ENCODE assay signal across 1 cellular context in genomic region chr7:77409005-77409738, GRCh38.
TF ChIP-seq lines count a peak whose summit lies in the region.

No MANE protein-coding gene starts in this region.

TF ChIP-seq in HepG2, 621 proteins besides CTCF, POLR2A, EP300 and RAD21 (continued from another document and continues in another):
- peak; percentile 74 for TF ChIP-seq PAXIP1 (CRISPR knock-in tag; conservative IDR thresholded peaks at IDR 0.05)
- no peak for TF ChIP-seq CREB1 (IDR thresholded peaks at IDR 0.05)
- TF ChIP-seq CREB1 (CRISPR knock-in tag; IDR thresholded peaks at IDR 0.05): no peak; the same call in 1 of the 2 replicates
- peak; percentile 69 for TF ChIP-seq CEBPG (CRISPR knock-in tag; IDR thresholded peaks at IDR 0.05)
- TF ChIP-seq ZNF296 (CRISPR knock-in tag; conservative IDR thresholded peaks at IDR 0.05): no peak
- TF ChIP-seq ZFP91 (CRISPR knock-in tag; IDR thresholded peaks at IDR 0.05; ENCODE audit: borderline replicate concordance): no peak
- no peak for TF ChIP-seq ZNF354B (CRISPR knock-in tag; IDR thresholded peaks at IDR 0.05)
- TF ChIP-seq IKZF1 (IDR thresholded peaks at IDR 0.05): no peak
- no peak for TF ChIP-seq ZNF773 (CRISPR knock-in tag; IDR thresholded peaks at IDR 0.05; ENCODE audit: borderline replicate concordance)
- no peak for TF ChIP-seq ZNF292 (CRISPR knock-in tag; IDR thresholded peaks at IDR 0.05; ENCODE audit: borderline replicate concordance, low read depth)
- no peak for TF ChIP-seq CENPX (CRISPR knock-in tag; IDR thresholded peaks at IDR 0.05)
- no peak for TF ChIP-seq ATF5 (CRISPR knock-in tag; IDR thresholded peaks at IDR 0.05; ENCODE audit: low read depth)
- TF ChIP-seq ZBTB44 (CRISPR knock-in tag; IDR thresholded peaks at IDR 0.05): no peak
- TF ChIP-seq ZNF362 (CRISPR knock-in tag; IDR thresholded peaks at IDR 0.05; ENCODE audit: borderline replicate concordance): peak; percentile 82
- TF ChIP-seq MYPOP (CRISPR knock-in tag; IDR thresholded peaks at IDR 0.05): no peak
- TF ChIP-seq SALL2 (CRISPR knock-in tag; IDR thresholded peaks at IDR 0.05): no peak
- no peak; the same call in 1 of the 2 replicates for TF ChIP-seq ZNF281 (CRISPR knock-in tag; IDR thresholded peaks at IDR 0.05; ENCODE audit: borderline replicate concordance)
- no peak; the same call in 1 of the 2 replicates for TF ChIP-seq ZMYM4 (CRISPR knock-in tag; IDR thresholded peaks at IDR 0.05)
- no peak for TF ChIP-seq MYNN (CRISPR knock-in tag; IDR thresholded peaks at IDR 0.05; ENCODE audit: low read depth)
- TF ChIP-seq ZNF549 (CRISPR knock-in tag; IDR thresholded peaks at IDR 0.05): no peak
- TF ChIP-seq DDIT3 (CRISPR knock-in tag; IDR thresholded peaks at IDR 0.05): no peak
- TF ChIP-seq AGO1 (IDR thresholded peaks at IDR 0.05; ENCODE audit: low read depth, low read length, poor library complexity, severe bottlenecking): no peak
- TF ChIP-seq SIX1 (CRISPR knock-in tag; IDR thresholded peaks at IDR 0.05; ENCODE audit: borderline replicate concordance): peak; percentile 43; the same call in 1 of the 2 replicates
- no peak; the same call in 1 of the 2 replicates for TF ChIP-seq KDM5A (IDR thresholded peaks at IDR 0.05; ENCODE audit: borderline replicate concordance, low read length)
- peak; percentile 17; the same call in 1 of the 2 replicates for TF ChIP-seq ELF3 (CRISPR knock-in tag; IDR thresholded peaks at IDR 0.05)
- no peak for TF ChIP-seq XRCC5 (optimal IDR thresholded peaks at IDR 0.05; ENCODE audit: low read length)
- TF ChIP-seq ZNF256 (CRISPR knock-in tag; conservative IDR thresholded peaks at IDR 0.05): no peak
- TF ChIP-seq RBFOX2 (IDR thresholded peaks at IDR 0.05; ENCODE audit: low read depth, low read length): no peak
- peak; percentile 53 for TF ChIP-seq FOXP4 (CRISPR knock-in tag; IDR thresholded peaks at IDR 0.05)
- TF ChIP-seq TBX2 (CRISPR knock-in tag; IDR thresholded peaks at IDR 0.05; ENCODE audit: borderline replicate concordance): no peak
- TF ChIP-seq SIN3B (IDR thresholded peaks at IDR 0.05; ENCODE audit: low read length): no peak
- no peak for TF ChIP-seq KLF12 (CRISPR knock-in tag; IDR thresholded peaks at IDR 0.05; ENCODE audit: borderline replicate concordance)
- no peak for TF ChIP-seq ZNF468 (CRISPR knock-in tag; IDR thresholded peaks at IDR 0.05)
- no peak for TF ChIP-seq ZBTB25 (CRISPR knock-in tag; IDR thresholded peaks at IDR 0.05)
- no peak for TF ChIP-seq TRIM22 (IDR thresholded peaks at IDR 0.05)
- no peak for TF ChIP-seq RFXANK (CRISPR knock-in tag; IDR thresholded peaks at IDR 0.05)
- no peak for TF ChIP-seq TEAD2 (CRISPR knock-in tag; IDR thresholded peaks at IDR 0.05)
- no peak for TF ChIP-seq ZNF484 (CRISPR knock-in tag; IDR thresholded peaks at IDR 0.05; ENCODE audit: borderline replicate concordance, low read depth)
- no peak for TF ChIP-seq PLSCR1 (CRISPR knock-in tag; IDR thresholded peaks at IDR 0.05; ENCODE audit: borderline replicate concordance)
- no peak for TF ChIP-seq ZNF761 (CRISPR knock-in tag; conservative IDR thresholded peaks at IDR 0.05)
- no peak for TF ChIP-seq GMEB2 (CRISPR knock-in tag; IDR thresholded peaks at IDR 0.05; ENCODE audit: low read depth)
- TF ChIP-seq GFI1 (CRISPR knock-in tag; IDR thresholded peaks at IDR 0.05; ENCODE audit: borderline replicate concordance): 0 out of 2 replicates have a peak, but pooled peaks have one; percentile 50
